In genomic region chr1:180586671-180587155, GRCh38 we compare ENCODE assay signal across 1 cellular context.
A peak's percentile ranks its signal among the peaks of the same experiment; 100 is the strongest.
TF ChIP-seq lines count a peak whose summit lies in the region.

No MANE protein-coding gene starts in this region.

TF ChIP-seq in HepG2, 621 proteins besides CTCF, POLR2A, EP300 and RAD21 (continued from another document and continues in another):
- TF ChIP-seq, protein P1, sequence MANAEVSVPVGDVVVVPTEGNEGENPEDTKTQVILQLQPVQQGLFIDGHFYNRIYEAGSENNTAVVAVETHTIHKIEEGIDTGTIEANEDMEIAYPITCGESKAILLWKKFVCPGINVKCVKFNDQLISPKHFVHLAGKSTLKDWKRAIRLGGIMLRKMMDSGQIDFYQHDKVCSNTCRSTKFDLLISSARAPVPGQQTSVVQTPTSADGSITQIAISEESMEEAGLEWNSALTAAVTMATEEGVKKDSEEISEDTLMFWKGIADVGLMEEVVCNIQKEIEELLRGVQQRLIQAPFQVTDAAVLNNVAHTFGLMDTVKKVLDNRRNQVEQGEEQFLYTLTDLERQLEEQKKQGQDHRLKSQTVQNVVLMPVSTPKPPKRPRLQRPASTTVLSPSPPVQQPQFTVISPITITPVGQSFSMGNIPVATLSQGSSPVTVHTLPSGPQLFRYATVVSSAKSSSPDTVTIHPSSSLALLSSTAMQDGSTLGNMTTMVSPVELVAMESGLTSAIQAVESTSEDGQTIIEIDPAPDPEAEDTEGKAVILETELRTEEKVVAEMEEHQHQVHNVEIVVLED (CRISPR knock-in tag; IDR thresholded peaks at IDR 0.05; ENCODE audit: borderline replicate concordance) = no peak
- peak; percentile 48; the same call in 1 of the 2 replicates for TF ChIP-seq HDAC2 (CRISPR knock-in tag; IDR thresholded peaks at IDR 0.05)
- no peak for TF ChIP-seq ZNF672 (CRISPR knock-in tag; IDR thresholded peaks at IDR 0.05)
- TF ChIP-seq, protein P2, sequence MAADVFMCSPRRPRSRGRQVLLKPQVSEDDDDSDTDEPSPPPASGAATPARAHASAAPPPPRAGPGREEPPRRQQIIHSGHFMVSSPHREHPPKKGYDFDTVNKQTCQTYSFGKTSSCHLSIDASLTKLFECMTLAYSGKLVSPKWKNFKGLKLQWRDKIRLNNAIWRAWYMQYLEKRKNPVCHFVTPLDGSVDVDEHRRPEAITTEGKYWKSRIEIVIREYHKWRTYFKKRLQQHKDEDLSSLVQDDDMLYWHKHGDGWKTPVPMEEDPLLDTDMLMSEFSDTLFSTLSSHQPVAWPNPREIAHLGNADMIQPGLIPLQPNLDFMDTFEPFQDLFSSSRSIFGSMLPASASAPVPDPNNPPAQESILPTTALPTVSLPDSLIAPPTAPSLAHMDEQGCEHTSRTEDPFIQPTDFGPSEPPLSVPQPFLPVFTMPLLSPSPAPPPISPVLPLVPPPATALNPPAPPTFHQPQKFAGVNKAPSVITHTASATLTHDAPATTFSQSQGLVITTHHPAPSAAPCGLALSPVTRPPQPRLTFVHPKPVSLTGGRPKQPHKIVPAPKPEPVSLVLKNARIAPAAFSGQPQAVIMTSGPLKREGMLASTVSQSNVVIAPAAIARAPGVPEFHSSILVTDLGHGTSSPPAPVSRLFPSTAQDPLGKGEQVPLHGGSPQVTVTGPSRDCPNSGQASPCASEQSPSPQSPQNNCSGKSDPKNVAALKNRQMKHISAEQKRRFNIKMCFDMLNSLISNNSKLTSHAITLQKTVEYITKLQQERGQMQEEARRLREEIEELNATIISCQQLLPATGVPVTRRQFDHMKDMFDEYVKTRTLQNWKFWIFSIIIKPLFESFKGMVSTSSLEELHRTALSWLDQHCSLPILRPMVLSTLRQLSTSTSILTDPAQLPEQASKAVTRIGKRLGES (CRISPR knock-in tag; IDR thresholded peaks at IDR 0.05; ENCODE audit: borderline replicate concordance) = no peak
- TF ChIP-seq BRCA1 (CRISPR knock-in tag; IDR thresholded peaks at IDR 0.05) = no peak
- TF ChIP-seq TBX2 (CRISPR knock-in tag; IDR thresholded peaks at IDR 0.05; ENCODE audit: borderline replicate concordance) = no peak
- TF ChIP-seq ZNF362 (CRISPR knock-in tag; IDR thresholded peaks at IDR 0.05; ENCODE audit: borderline replicate concordance) = peak; percentile 99
- no peak for TF ChIP-seq ZNF563 (CRISPR knock-in tag; IDR thresholded peaks at IDR 0.05)
- TF ChIP-seq, protein P3, sequence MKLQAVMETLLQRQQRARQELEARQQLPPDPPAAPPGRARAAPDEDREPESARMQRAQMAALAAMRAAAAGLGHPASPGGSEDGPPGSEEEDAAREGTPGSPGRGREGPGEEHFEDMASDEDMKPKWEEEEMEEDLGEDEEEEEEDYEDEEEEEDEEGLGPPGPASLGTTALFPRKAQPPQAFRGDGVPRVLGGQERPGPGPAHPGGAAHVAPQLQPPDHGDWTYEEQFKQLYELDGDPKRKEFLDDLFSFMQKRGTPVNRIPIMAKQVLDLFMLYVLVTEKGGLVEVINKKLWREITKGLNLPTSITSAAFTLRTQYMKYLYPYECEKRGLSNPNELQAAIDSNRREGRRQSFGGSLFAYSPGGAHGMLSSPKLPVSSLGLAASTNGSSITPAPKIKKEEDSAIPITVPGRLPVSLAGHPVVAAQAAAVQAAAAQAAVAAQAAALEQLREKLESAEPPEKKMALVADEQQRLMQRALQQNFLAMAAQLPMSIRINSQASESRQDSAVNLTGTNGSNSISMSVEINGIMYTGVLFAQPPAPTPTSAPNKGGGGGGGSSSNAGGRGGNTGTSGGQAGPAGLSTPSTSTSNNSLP (IDR thresholded peaks at IDR 0.05; ENCODE audit: low read depth, low read length) = no peak
- no peak for TF ChIP-seq GTF2F1 (IDR thresholded peaks at IDR 0.05; ENCODE audit: low read length)
- TF ChIP-seq KAT8 (CRISPR knock-in tag; IDR thresholded peaks at IDR 0.05) = 0 out of 2 replicates have a peak, but pooled peaks have one; percentile 23
- no peak for TF ChIP-seq DZIP1 (CRISPR knock-in tag; IDR thresholded peaks at IDR 0.05)
- TF ChIP-seq SMARCC2 (IDR thresholded peaks at IDR 0.05) = no peak
- no peak for TF ChIP-seq NONO (IDR thresholded peaks at IDR 0.05)
- no peak for TF ChIP-seq NONO (CRISPR knock-in tag; conservative IDR thresholded peaks at IDR 0.05)
- no peak for TF ChIP-seq RFXANK (CRISPR knock-in tag; IDR thresholded peaks at IDR 0.05)
- TF ChIP-seq NR2C2 (CRISPR knock-in tag; IDR thresholded peaks at IDR 0.05; ENCODE audit: borderline replicate concordance) = peak; percentile 79; the same call in 1 of the 2 replicates
- peak; percentile 29; the same call in 1 of the 2 replicates for TF ChIP-seq PITX1 (CRISPR knock-in tag; IDR thresholded peaks at IDR 0.05)
- TF ChIP-seq, protein P4, sequence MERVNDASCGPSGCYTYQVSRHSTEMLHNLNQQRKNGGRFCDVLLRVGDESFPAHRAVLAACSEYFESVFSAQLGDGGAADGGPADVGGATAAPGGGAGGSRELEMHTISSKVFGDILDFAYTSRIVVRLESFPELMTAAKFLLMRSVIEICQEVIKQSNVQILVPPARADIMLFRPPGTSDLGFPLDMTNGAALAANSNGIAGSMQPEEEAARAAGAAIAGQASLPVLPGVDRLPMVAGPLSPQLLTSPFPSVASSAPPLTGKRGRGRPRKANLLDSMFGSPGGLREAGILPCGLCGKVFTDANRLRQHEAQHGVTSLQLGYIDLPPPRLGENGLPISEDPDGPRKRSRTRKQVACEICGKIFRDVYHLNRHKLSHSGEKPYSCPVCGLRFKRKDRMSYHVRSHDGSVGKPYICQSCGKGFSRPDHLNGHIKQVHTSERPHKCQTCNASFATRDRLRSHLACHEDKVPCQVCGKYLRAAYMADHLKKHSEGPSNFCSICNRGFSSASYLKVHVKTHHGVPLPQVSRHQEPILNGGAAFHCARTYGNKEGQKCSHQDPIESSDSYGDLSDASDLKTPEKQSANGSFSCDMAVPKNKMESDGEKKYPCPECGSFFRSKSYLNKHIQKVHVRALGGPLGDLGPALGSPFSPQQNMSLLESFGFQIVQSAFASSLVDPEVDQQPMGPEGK (CRISPR knock-in tag; IDR thresholded peaks at IDR 0.05) = peak; percentile 68; the same call in 1 of the 2 replicates
- no peak for TF ChIP-seq ZNF317 (CRISPR knock-in tag; IDR thresholded peaks at IDR 0.05)
- TF ChIP-seq ZNF615 (CRISPR knock-in tag; IDR thresholded peaks at IDR 0.05; ENCODE audit: borderline replicate concordance) = 0 out of 2 replicates have a peak, but pooled peaks have one; percentile 50
- TF ChIP-seq RXRB (CRISPR knock-in tag; IDR thresholded peaks at IDR 0.05; ENCODE audit: borderline replicate concordance) = peak; percentile 45; the same call in 1 of the 2 replicates
- TF ChIP-seq, protein P5, sequence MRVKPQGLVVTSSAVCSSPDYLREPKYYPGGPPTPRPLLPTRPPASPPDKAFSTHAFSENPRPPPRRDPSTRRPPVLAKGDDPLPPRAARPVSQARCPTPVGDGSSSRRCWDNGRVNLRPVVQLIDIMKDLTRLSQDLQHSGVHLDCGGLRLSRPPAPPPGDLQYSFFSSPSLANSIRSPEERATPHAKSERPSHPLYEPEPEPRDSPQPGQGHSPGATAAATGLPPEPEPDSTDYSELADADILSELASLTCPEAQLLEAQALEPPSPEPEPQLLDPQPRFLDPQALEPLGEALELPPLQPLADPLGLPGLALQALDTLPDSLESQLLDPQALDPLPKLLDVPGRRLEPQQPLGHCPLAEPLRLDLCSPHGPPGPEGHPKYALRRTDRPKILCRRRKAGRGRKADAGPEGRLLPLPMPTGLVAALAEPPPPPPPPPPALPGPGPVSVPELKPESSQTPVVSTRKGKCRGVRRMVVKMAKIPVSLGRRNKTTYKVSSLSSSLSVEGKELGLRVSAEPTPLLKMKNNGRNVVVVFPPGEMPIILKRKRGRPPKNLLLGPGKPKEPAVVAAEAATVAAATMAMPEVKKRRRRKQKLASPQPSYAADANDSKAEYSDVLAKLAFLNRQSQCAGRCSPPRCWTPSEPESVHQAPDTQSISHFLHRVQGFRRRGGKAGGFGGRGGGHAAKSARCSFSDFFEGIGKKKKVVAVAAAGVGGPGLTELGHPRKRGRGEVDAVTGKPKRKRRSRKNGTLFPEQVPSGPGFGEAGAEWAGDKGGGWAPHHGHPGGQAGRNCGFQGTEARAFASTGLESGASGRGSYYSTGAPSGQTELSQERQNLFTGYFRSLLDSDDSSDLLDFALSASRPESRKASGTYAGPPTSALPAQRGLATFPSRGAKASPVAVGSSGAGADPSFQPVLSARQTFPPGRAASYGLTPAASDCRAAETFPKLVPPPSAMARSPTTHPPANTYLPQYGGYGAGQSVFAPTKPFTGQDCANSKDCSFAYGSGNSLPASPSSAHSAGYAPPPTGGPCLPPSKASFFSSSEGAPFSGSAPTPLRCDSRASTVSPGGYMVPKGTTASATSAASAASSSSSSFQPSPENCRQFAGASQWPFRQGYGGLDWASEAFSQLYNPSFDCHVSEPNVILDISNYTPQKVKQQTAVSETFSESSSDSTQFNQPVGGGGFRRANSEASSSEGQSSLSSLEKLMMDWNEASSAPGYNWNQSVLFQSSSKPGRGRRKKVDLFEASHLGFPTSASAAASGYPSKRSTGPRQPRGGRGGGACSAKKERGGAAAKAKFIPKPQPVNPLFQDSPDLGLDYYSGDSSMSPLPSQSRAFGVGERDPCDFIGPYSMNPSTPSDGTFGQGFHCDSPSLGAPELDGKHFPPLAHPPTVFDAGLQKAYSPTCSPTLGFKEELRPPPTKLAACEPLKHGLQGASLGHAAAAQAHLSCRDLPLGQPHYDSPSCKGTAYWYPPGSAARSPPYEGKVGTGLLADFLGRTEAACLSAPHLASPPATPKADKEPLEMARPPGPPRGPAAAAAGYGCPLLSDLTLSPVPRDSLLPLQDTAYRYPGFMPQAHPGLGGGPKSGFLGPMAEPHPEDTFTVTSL (CRISPR knock-in tag; IDR thresholded peaks at IDR 0.05; ENCODE audit: borderline replicate concordance) = 0 out of 2 replicates have a peak, but pooled peaks have one; percentile 26
- no peak for TF ChIP-seq ZNF354B (CRISPR knock-in tag; IDR thresholded peaks at IDR 0.05)
- peak; percentile 53 for TF ChIP-seq HNF4A (CRISPR knock-in tag; IDR thresholded peaks at IDR 0.05)
- TF ChIP-seq THAP8 (CRISPR knock-in tag; IDR thresholded peaks at IDR 0.05; ENCODE audit: borderline replicate concordance) = no peak
- TF ChIP-seq HBP1 (CRISPR knock-in tag; IDR thresholded peaks at IDR 0.05; ENCODE audit: low read depth) = no peak
- no peak for TF ChIP-seq SRSF1 (optimal IDR thresholded peaks at IDR 0.05; ENCODE audit: low read depth, low read length)
- peak; percentile 21; the same call in 1 of the 2 replicates for TF ChIP-seq CREM (IDR thresholded peaks at IDR 0.05)
- no peak for TF ChIP-seq CREM (CRISPR knock-in tag; IDR thresholded peaks at IDR 0.05)
- 0 out of 2 replicates have a peak, but pooled peaks have one; percentile 43 for TF ChIP-seq ZNF605 (CRISPR knock-in tag; IDR thresholded peaks at IDR 0.05)
- peak; percentile 45; the same call in 1 of the 2 replicates for TF ChIP-seq ZNF280D (CRISPR knock-in tag; IDR thresholded peaks at IDR 0.05)
